In the genomic region with DNA sequence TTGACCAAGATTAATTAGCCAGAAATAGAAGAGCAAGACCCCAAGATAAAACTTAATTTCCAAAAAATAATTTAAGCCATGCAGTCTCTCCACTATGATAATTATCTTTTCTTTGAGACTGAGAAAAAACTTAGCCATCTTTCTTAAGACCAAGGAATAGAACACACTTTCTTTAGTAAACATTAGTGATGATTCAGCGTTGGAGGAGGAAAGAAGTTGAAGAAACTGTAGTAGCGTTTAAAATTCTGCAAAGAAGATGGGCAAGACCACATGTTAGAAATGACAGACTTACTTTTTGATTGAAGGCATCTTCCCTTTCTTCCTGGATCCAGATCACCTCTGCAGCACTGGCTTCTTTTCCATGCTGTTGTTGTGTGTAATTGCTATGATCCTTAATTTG, we compare ENCODE assay signal across 2 cellular contexts.
TF ChIP-seq lines count a peak whose summit lies in the region.

No MANE protein-coding gene starts in this region.

TF ChIP-seq in IMR-90, 13 proteins besides CTCF, POLR2A, EP300 and RAD21:
- TF ChIP-seq SMC3 (IDR thresholded peaks at IDR 0.05; ENCODE audit: low read depth, low read length): no peak
- TF ChIP-seq MAFK (IDR thresholded peaks at IDR 0.05; ENCODE audit: low read depth, low read length): peak; percentile 68

TF ChIP-seq in H1, 55 proteins besides CTCF, POLR2A, EP300 and RAD21:
- TF ChIP-seq NANOG (IDR thresholded peaks at IDR 0.05; ENCODE audit: insufficient read depth, low read depth, low read length, poor library complexity, severe bottlenecking) (no peak), HDAC6 (IDR thresholded peaks at IDR 0.05; ENCODE audit: low read depth, low read length) (no peak), KDM4A (IDR thresholded peaks at IDR 0.05; ENCODE audit: low read depth, low read length, severe bottlenecking) (no peak), PHF8 (conservative IDR thresholded peaks at IDR 0.05; ENCODE audit: low read depth, low read length) (no peak), EZH2 (IDR thresholded peaks at IDR 0.05; ENCODE audit: low read depth, low read length, severe bottlenecking) (no peak), CREB1 (IDR thresholded peaks at IDR 0.05) (no peak), TAF1 (IDR thresholded peaks at IDR 0.05; ENCODE audit: low read depth, low read length) (no peak), CBX8 (IDR thresholded peaks at IDR 0.05; ENCODE audit: borderline replicate concordance, low read depth, low read length) (no peak), SIRT6 (IDR thresholded peaks at IDR 0.05; ENCODE audit: low read length) (no peak), KDM5A (IDR thresholded peaks at IDR 0.05; ENCODE audit: low read length) (no peak), TEAD4 (IDR thresholded peaks at IDR 0.05; ENCODE audit: low read depth, low read length) (no peak), CTBP2 (IDR thresholded peaks at IDR 0.05; ENCODE audit: borderline replicate concordance, insufficient read depth, insufficient read length, low read length) (no peak)
- TF ChIP-seq, protein P1, sequence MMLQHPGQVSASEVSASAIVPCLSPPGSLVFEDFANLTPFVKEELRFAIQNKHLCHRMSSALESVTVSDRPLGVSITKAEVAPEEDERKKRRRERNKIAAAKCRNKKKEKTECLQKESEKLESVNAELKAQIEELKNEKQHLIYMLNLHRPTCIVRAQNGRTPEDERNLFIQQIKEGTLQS (IDR thresholded peaks at IDR 0.05; ENCODE audit: insufficient read depth, low read depth, low read length): no peak
TF ChIP-seq in H1: peak in this region for 0.
